In genomic region chr13:99357149-99357596, GRCh38 we compare ENCODE assay signal across 8 cellular contexts. TPM values are rescaled to one million over a fixed set of nuclear protein-coding genes. Genes with fewer than 3 reads are reported as not detected.
DNase-seq lines count a peak whose midpoint lies in the region; ATAC-seq and TF ChIP-seq lines count a peak whose summit lies in the region.

No MANE protein-coding gene starts in this region.

- ATAC-seq in GM18858 (IDR thresholded peaks at IDR 0.05; ENCODE audit: unreplicated experiment): peak; percentile 22
- ATAC-seq in HG03039 (IDR thresholded peaks at IDR 0.05; ENCODE audit: unreplicated experiment): peak; percentile 38
- ATAC-seq in left lobe of liver: peak; percentile 23
- no peak for ATAC-seq in HG02973 (IDR thresholded peaks at IDR 0.05; ENCODE audit: unreplicated experiment)

- no peak overlapping the region for H3K4me3 ChIP-seq in coronary artery

- peak overlapping the region in 1 of 2 donors; percentile 61 for H3K27ac ChIP-seq in coronary artery

- DNase-seq in activated effector memory CD4-positive, alpha-beta T cell treated with Interleukin-2 at 50 U/mL for 16 hours: peak; percentile 40
- DNase-seq in left lobe of liver (ENCODE audit: low spot score) (no peak), ecto neural progenitor cell (ENCODE audit: low spot score) (no peak), coronary artery (ENCODE audit: low spot score) (no peak), kidney glomerular epithelial cell (lab: John Stamatoyannopoulos, UW) (no peak)

- TF ChIP-seq CTCF in coronary artery (IDR thresholded peaks at IDR 0.05): no peak

RNA-seq across cellular contexts. Expression of gene GPR183, which starts 50.0 kb away (rescaled TPM):
- 0.70 TPM for total RNA-seq in left lobe of liver
